Comparison of ENCODE assay signal across 10 cellular contexts in the genomic region with DNA sequence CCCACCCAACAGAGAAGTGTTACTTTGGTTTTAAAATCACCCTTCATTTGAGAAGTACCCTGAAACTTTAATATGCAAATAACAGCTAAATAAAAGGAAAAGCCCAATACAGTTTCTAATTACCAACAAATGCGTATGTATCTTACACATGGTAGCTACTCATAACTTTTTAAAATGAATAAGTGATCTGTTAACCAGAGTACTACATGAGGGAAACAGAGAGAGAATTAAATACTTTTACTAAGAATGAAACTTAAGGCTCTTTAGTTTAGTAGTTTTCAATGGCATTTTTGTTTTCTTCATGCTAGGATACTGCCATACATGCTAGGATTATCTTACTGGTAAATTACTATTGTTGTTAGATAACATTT. TPM values are rescaled to one million over a fixed set of nuclear protein-coding genes. Genes with fewer than 3 reads are reported as not detected.
DNase-seq lines count a peak whose midpoint lies in the region; ATAC-seq and TF ChIP-seq lines count a peak whose summit lies in the region.
"Had no signal": no experiment of that assay in that cellular context is flagged by ENCODE, and none has a peak within 500 bp of the region (broad histone marks: within the 10 kb centered on the region; RNA-seq: fewer than 3 reads in every experiment).

No MANE protein-coding gene starts in this region.

- H3K36me3 ChIP-seq in trophoblast cell (ENCODE audit: control insufficient read depth in 1 of 2, insufficient read depth in 2 of 2, low read length in 2 of 2), result no peaks in the 10 kb centered on the region
- H3K36me3 ChIP-seq: right atrium auricular region, WERI-Rb-1 had no signal

- H3K18ac ChIP-seq in trophoblast cell (ENCODE audit: low read length), result no peak overlapping the region

- CTCF ChIA-PET in GM10248 (lab: Yijun Ruan, JAX), result interaction anchor here (0.8 to 2.7 kb wide), 6 partner anchors 8 to 72 kb away, joined by 3 to 16 read pairs (median 5); no protein-coding TSS in a partner anchor

- no peaks in the 10 kb centered on the region for H3K27me3 Mint-ChIP-seq in activated naive CD8-positive, alpha-beta T cell treated with anti-CD3 and anti-CD28 coated beads for 36 hours

- no peak overlapping the region for H3K4ac ChIP-seq in trophoblast cell (ENCODE audit: low read depth, low read length)

- no peaks in the 10 kb centered on the region for H3K9me3 Mint-ChIP-seq in activated naive CD8-positive, alpha-beta T cell treated with anti-CD3 and anti-CD28 coated beads for 36 hours

- H3K4me3 ChIP-seq in trophoblast cell (ENCODE audit: low read depth, low read length) (no peak overlapping the region), right cardiac atrium (ENCODE audit: low read length) (no peak overlapping the region), lower leg skin (ENCODE audit: low read depth, poor library complexity, severe bottlenecking) (no peak overlapping the region)
- H3K4me3 ChIP-seq: right atrium auricular region had no signal

- intact Hi-C loops in right cardiac atrium (cut with DNase I), result no loop called here
- intact Hi-C loops in lower leg skin (cut with DNase I; ENCODE audit: low total_unique reads), result loop anchor here (5.0 kb wide), 1 partner anchor 304 kb away; no protein-coding TSS in a partner anchor

- H2BK12ac ChIP-seq in trophoblast cell (ENCODE audit: low read length), result peak overlapping the region; percentile 87

- H3K9ac ChIP-seq in trophoblast cell (ENCODE audit: low read length), result no peak overlapping the region
- H3K9ac ChIP-seq: KMS-11 had no signal

- no peak overlapping the region for H2AK5ac ChIP-seq in trophoblast cell (ENCODE audit: low read length)

- H3K4me3 Mint-ChIP-seq in activated naive CD8-positive, alpha-beta T cell treated with anti-CD3 and anti-CD28 coated beads for 36 hours, result no peak overlapping the region

- peaks cover 15% of the 10 kb centered on the region for H3K79me1 ChIP-seq in trophoblast cell (ENCODE audit: low read length)

- no peak overlapping the region for H3K14ac ChIP-seq in trophoblast cell (ENCODE audit: low read length)

- TF ChIP-seq POLR2A in lower leg skin (IDR thresholded peaks at IDR 0.05), result no peak

- TF ChIP-seq CTCF in GM10248 (IDR thresholded peaks at IDR 0.05; ENCODE audit: control extremely low read depth, extremely low read depth, low read depth, missing control alignments) (no peak), lower leg skin (IDR thresholded peaks at IDR 0.05) (no peak)

- H2BK5ac ChIP-seq in trophoblast cell (ENCODE audit: low read depth, low read length, poor library complexity), result peak overlapping the region; percentile 64

- H3K9me3 ChIP-seq in trophoblast cell (ENCODE audit: insufficient read depth, low read depth, low read length) (no peaks in the 10 kb centered on the region), right cardiac atrium (ENCODE audit: control insufficient read depth, low read length) (no peaks in the 10 kb centered on the region)
- H3K9me3 ChIP-seq: right atrium auricular region had no signal

- H3K23ac ChIP-seq in trophoblast cell (ENCODE audit: low read length), result no peak overlapping the region

- peak overlapping the region; percentile 55 for H4K91ac ChIP-seq in trophoblast cell (ENCODE audit: low read depth, low read length)

- no peaks in the 10 kb centered on the region for H3K79me2 ChIP-seq in trophoblast cell (ENCODE audit: control insufficient read depth, insufficient read depth, low read length, poor library complexity)

- no peak overlapping the region for H2AFZ ChIP-seq in trophoblast cell (ENCODE audit: insufficient read depth, low read length, poor library complexity)

- ATAC-seq in GM18511 (IDR thresholded peaks at IDR 0.05; ENCODE audit: unreplicated experiment), result peak; percentile 23
- ATAC-seq in HG02759 (IDR thresholded peaks at IDR 0.05; ENCODE audit: unreplicated experiment), result peak; percentile 28
- no peak for ATAC-seq in right cardiac atrium

- H2BK120ac ChIP-seq in trophoblast cell (ENCODE audit: insufficient read depth, low read length, poor library complexity), result no peak overlapping the region

- no peak for DNase-seq in activated naive CD8-positive, alpha-beta T cell treated with anti-CD3 and anti-CD28 coated beads for 36 hours
- DNase-seq in trophoblast cell (no peak), GM10248 (ENCODE audit: extremely low spot score) (no peak), right cardiac atrium (no peak), lower leg skin (ENCODE audit: low spot score in 2 of 2) (no peak)
- DNase-seq: WERI-Rb-1 had no signal

- no peaks in the 10 kb centered on the region for H3K36me3 Mint-ChIP-seq in activated naive CD8-positive, alpha-beta T cell treated with anti-CD3 and anti-CD28 coated beads for 36 hours

- H3K4me1 Mint-ChIP-seq in activated naive CD8-positive, alpha-beta T cell treated with anti-CD3 and anti-CD28 coated beads for 36 hours, result peaks cover 53% of the 10 kb centered on the region

- H3K27ac Mint-ChIP-seq in activated naive CD8-positive, alpha-beta T cell treated with anti-CD3 and anti-CD28 coated beads for 36 hours, result peak overlapping the region; percentile 91

- H4K8ac ChIP-seq in trophoblast cell (ENCODE audit: low read depth, low read length), result no peak overlapping the region

- H3K4me2 ChIP-seq in trophoblast cell (ENCODE audit: low read length), result no peak overlapping the region
- H3K4me2 ChIP-seq: KMS-11 had no signal

- H3K27ac ChIP-seq in trophoblast cell (ENCODE audit: low read depth, low read length) (peak overlapping the region; percentile 46), right cardiac atrium (ENCODE audit: low read length) (no peak overlapping the region)
- H3K27ac ChIP-seq: KMS-11, right atrium auricular region, WERI-Rb-1 had no signal

- peaks cover 6 to 12% of the 10 kb centered on the region in 2 experiments for H3K4me1 ChIP-seq in trophoblast cell (ENCODE audit: control insufficient read depth in 1 of 2, insufficient read depth in 2 of 2, low read length in 2 of 2)
- H3K4me1 ChIP-seq in right cardiac atrium (ENCODE audit: control insufficient read depth, insufficient read depth, low read length), result peaks cover 2% of the 10 kb centered on the region
- H3K4me1 ChIP-seq: right atrium auricular region had no signal

- POLR2A ChIA-PET in GM10248 (lab: Yijun Ruan, JAX), result interaction anchor here (0.5 to 1.7 kb wide), 3 partner anchors 39 to 582 kb away, joined by 3 to 16 read pairs (median 5); partner anchors contain the start of gene NABP1

- H3K27me3 ChIP-seq in trophoblast cell (ENCODE audit: insufficient read depth, low read length) (no peaks in the 10 kb centered on the region), right cardiac atrium (ENCODE audit: control insufficient read depth, insufficient read depth) (no peaks in the 10 kb centered on the region)
- H3K27me3 ChIP-seq: right atrium auricular region had no signal

- WGBS in trophoblast cell (ENCODE audit: extremely low coverage, insufficient coverage, insufficient read length), result no CpG with 5 or more reads among the region's 1 CpG
- WGBS in right cardiac atrium, result 94% methylated on average over 1 of the region's 1 CpG
- WGBS in lower leg skin, 2 donors, result 91 to 96% methylated on average over 1 of the region's 1 CpG

- no peak overlapping the region for H4K12ac ChIP-seq in trophoblast cell (ENCODE audit: low read depth, low read length)

RNA-seq across cellular contexts. Expression of gene NABP1, which starts 39.1 kb away (rescaled TPM):
- total RNA-seq in activated naive CD8-positive, alpha-beta T cell treated with anti-CD3 and anti-CD28 coated beads for 36 hours, result 10 to 100 TPM; 41.1 to 42.1 TPM
- polyA plus RNA-seq in trophoblast cell (2013), result 101 and 113 TPM in 2 replicates
- total RNA-seq in right cardiac atrium (10 to 100 TPM in 1 of 4 donors, 1 to 10 TPM in 3; 4.7 to 11.1 (median 8.4) TPM), lower leg skin (10 to 100 TPM in 1 of 4 donors, 1 to 10 TPM in 3; 6.2 to 38.0 (median 9.5) TPM)
- 4.6 TPM for polyA plus RNA-seq in right cardiac atrium

Comparison
In these comparisons a context has a peak if more than half of its experiments do, and no peak if none do; other contexts are left out.
1. ATAC-seq: peak in GM18511 (single experiment) and HG02759 (single experiment); none in right cardiac atrium (0 of 2).